1 cellular context compared by ENCODE assay signal in genomic region chr10:99395750-99396445, GRCh38.
A peak's percentile ranks its signal among the peaks of the same experiment; 100 is the strongest.
TF ChIP-seq lines count a peak whose summit lies in the region.

No MANE protein-coding gene starts in this region.

TF ChIP-seq in HepG2, 621 proteins besides CTCF, POLR2A, EP300 and RAD21 (continued from another document and continues in another):
- TF ChIP-seq, protein P1, sequence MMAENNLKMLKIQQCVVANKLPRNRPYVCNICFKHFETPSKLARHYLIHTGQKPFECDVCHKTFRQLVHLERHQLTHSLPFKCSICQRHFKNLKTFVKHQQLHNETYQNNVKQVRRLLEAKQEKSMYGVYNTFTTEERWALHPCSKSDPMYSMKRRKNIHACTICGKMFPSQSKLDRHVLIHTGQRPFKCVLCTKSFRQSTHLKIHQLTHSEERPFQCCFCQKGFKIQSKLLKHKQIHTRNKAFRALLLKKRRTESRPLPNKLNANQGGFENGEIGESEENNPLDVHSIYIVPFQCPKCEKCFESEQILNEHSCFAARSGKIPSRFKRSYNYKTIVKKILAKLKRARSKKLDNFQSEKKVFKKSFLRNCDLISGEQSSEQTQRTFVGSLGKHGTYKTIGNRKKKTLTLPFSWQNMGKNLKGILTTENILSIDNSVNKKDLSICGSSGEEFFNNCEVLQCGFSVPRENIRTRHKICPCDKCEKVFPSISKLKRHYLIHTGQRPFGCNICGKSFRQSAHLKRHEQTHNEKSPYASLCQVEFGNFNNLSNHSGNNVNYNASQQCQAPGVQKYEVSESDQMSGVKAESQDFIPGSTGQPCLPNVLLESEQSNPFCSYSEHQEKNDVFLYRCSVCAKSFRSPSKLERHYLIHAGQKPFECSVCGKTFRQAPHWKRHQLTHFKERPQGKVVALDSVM (CRISPR knock-in tag; IDR thresholded peaks at IDR 0.05), result peak; percentile 54; the same call in 1 of the 2 replicates
- no peak for TF ChIP-seq TBL1XR1 (IDR thresholded peaks at IDR 0.05; ENCODE audit: borderline replicate concordance, low read length, partially characterized antibody)
- TF ChIP-seq SMYD3 (CRISPR knock-in tag; IDR thresholded peaks at IDR 0.05), result peak; percentile 93
- peak; percentile 86; the same call in 1 of the 2 replicates for TF ChIP-seq GATA4 (IDR thresholded peaks at IDR 0.05; ENCODE audit: borderline replicate concordance, low read depth)
- TF ChIP-seq ELF3 (CRISPR knock-in tag; IDR thresholded peaks at IDR 0.05), result peak; percentile 82
- TF ChIP-seq NFYB (CRISPR knock-in tag; IDR thresholded peaks at IDR 0.05), result no peak
- 0 out of 2 replicates have a peak, but pooled peaks have one; percentile 59 for TF ChIP-seq NFKBIZ (CRISPR knock-in tag; IDR thresholded peaks at IDR 0.05)
- TF ChIP-seq, protein P2, sequence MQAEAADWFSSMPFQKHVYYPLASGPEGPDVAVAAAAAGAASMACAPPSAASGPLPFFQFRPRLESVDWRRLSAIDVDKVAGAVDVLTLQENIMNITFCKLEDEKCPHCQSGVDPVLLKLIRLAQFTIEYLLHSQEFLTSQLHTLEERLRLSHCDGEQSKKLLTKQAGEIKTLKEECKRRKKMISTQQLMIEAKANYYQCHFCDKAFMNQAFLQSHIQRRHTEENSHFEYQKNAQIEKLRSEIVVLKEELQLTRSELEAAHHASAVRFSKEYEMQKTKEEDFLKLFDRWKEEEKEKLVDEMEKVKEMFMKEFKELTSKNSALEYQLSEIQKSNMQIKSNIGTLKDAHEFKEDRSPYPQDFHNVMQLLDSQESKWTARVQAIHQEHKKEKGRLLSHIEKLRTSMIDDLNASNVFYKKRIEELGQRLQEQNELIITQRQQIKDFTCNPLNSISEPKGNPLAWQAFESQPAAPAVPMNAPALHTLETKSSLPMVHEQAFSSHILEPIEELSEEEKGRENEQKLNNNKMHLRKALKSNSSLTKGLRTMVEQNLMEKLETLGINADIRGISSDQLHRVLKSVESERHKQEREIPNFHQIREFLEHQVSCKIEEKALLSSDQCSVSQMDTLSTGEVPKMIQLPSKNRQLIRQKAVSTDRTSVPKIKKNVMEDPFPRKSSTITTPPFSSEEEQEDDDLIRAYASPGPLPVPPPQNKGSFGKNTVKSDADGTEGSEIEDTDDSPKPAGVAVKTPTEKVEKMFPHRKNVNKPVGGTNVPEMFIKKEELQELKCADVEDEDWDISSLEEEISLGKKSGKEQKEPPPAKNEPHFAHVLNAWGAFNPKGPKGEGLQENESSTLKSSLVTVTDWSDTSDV (CRISPR knock-in tag; IDR thresholded peaks at IDR 0.05), result no peak; the same call in 1 of the 2 replicates
- no peak for TF ChIP-seq KDM5B (CRISPR knock-in tag; IDR thresholded peaks at IDR 0.05; ENCODE audit: borderline replicate concordance)
- TF ChIP-seq ZNF441 (CRISPR knock-in tag; IDR thresholded peaks at IDR 0.05; ENCODE audit: borderline replicate concordance), result peak; percentile 82; the same call in 1 of the 2 replicates
- TF ChIP-seq, protein P3, sequence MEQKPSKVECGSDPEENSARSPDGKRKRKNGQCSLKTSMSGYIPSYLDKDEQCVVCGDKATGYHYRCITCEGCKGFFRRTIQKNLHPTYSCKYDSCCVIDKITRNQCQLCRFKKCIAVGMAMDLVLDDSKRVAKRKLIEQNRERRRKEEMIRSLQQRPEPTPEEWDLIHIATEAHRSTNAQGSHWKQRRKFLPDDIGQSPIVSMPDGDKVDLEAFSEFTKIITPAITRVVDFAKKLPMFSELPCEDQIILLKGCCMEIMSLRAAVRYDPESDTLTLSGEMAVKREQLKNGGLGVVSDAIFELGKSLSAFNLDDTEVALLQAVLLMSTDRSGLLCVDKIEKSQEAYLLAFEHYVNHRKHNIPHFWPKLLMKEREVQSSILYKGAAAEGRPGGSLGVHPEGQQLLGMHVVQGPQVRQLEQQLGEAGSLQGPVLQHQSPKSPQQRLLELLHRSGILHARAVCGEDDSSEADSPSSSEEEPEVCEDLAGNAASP (CRISPR knock-in tag; IDR thresholded peaks at IDR 0.05; ENCODE audit: borderline replicate concordance), result peak; percentile 70; the same call in 1 of the 2 replicates
- no peak for TF ChIP-seq LCORL (IDR thresholded peaks at IDR 0.05)
- peak; percentile 82 for TF ChIP-seq LCORL (CRISPR knock-in tag; IDR thresholded peaks at IDR 0.05)
- no peak for TF ChIP-seq CREB1 (IDR thresholded peaks at IDR 0.05)
- peak; percentile 71; the same call in 1 of the 2 replicates for TF ChIP-seq CREB1 (CRISPR knock-in tag; IDR thresholded peaks at IDR 0.05)
- TF ChIP-seq, protein P4, sequence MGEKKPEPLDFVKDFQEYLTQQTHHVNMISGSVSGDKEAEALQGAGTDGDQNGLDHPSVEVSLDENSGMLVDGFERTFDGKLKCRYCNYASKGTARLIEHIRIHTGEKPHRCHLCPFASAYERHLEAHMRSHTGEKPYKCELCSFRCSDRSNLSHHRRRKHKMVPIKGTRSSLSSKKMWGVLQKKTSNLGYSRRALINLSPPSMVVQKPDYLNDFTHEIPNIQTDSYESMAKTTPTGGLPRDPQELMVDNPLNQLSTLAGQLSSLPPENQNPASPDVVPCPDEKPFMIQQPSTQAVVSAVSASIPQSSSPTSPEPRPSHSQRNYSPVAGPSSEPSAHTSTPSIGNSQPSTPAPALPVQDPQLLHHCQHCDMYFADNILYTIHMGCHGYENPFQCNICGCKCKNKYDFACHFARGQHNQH (CRISPR knock-in tag; IDR thresholded peaks at IDR 0.05), result peak; percentile 82
- peak; percentile 55; the same call in 1 of the 2 replicates for TF ChIP-seq ZNF275 (CRISPR knock-in tag; IDR thresholded peaks at IDR 0.05; ENCODE audit: borderline replicate concordance)
- no peak for TF ChIP-seq GABPA (IDR thresholded peaks at IDR 0.05; ENCODE audit: low read depth, low read length)
- TF ChIP-seq GABPA (CRISPR knock-in tag; IDR thresholded peaks at IDR 0.05; ENCODE audit: low read depth), result peak; percentile 42
- TF ChIP-seq PCBP2 (optimal IDR thresholded peaks at IDR 0.05; ENCODE audit: low read depth, low read length, poor library complexity, severe bottlenecking), result no peak
- TF ChIP-seq ZNF710 (CRISPR knock-in tag; IDR thresholded peaks at IDR 0.05; ENCODE audit: borderline replicate concordance), result peak; percentile 81; the same call in 1 of the 2 replicates
- TF ChIP-seq, protein P5, sequence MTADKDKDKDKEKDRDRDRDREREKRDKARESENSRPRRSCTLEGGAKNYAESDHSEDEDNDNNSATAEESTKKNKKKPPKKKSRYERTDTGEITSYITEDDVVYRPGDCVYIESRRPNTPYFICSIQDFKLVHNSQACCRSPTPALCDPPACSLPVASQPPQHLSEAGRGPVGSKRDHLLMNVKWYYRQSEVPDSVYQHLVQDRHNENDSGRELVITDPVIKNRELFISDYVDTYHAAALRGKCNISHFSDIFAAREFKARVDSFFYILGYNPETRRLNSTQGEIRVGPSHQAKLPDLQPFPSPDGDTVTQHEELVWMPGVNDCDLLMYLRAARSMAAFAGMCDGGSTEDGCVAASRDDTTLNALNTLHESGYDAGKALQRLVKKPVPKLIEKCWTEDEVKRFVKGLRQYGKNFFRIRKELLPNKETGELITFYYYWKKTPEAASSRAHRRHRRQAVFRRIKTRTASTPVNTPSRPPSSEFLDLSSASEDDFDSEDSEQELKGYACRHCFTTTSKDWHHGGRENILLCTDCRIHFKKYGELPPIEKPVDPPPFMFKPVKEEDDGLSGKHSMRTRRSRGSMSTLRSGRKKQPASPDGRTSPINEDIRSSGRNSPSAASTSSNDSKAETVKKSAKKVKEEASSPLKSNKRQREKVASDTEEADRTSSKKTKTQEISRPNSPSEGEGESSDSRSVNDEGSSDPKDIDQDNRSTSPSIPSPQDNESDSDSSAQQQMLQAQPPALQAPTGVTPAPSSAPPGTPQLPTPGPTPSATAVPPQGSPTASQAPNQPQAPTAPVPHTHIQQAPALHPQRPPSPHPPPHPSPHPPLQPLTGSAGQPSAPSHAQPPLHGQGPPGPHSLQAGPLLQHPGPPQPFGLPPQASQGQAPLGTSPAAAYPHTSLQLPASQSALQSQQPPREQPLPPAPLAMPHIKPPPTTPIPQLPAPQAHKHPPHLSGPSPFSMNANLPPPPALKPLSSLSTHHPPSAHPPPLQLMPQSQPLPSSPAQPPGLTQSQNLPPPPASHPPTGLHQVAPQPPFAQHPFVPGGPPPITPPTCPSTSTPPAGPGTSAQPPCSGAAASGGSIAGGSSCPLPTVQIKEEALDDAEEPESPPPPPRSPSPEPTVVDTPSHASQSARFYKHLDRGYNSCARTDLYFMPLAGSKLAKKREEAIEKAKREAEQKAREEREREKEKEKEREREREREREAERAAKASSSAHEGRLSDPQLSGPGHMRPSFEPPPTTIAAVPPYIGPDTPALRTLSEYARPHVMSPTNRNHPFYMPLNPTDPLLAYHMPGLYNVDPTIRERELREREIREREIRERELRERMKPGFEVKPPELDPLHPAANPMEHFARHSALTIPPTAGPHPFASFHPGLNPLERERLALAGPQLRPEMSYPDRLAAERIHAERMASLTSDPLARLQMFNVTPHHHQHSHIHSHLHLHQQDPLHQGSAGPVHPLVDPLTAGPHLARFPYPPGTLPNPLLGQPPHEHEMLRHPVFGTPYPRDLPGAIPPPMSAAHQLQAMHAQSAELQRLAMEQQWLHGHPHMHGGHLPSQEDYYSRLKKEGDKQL (CRISPR knock-in tag; IDR thresholded peaks at IDR 0.05; ENCODE audit: low read depth), result peak; percentile 75; the same call in 1 of the 2 replicates
- TF ChIP-seq, protein P6, sequence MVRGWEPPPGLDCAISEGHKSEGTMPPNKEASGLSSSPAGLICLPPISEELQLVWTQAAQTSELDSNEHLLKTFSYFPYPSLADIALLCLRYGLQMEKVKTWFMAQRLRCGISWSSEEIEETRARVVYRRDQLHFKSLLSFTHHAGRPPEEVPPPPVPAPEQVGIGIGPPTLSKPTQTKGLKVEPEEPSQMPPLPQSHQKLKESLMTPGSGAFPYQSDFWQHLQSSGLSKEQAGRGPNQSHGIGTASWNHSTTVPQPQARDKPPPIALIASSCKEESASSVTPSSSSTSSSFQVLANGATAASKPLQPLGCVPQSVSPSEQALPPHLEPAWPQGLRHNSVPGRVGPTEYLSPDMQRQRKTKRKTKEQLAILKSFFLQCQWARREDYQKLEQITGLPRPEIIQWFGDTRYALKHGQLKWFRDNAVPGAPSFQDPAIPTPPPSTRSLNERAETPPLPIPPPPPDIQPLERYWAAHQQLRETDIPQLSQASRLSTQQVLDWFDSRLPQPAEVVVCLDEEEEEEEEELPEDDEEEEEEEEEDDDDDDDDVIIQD (CRISPR knock-in tag; IDR thresholded peaks at IDR 0.05; ENCODE audit: low read depth), result peak; percentile 89
- TF ChIP-seq TBX3 (IDR thresholded peaks at IDR 0.05; ENCODE audit: borderline replicate concordance), result peak; percentile 81; the same call in 1 of the 2 replicates
- TF ChIP-seq, protein P7, sequence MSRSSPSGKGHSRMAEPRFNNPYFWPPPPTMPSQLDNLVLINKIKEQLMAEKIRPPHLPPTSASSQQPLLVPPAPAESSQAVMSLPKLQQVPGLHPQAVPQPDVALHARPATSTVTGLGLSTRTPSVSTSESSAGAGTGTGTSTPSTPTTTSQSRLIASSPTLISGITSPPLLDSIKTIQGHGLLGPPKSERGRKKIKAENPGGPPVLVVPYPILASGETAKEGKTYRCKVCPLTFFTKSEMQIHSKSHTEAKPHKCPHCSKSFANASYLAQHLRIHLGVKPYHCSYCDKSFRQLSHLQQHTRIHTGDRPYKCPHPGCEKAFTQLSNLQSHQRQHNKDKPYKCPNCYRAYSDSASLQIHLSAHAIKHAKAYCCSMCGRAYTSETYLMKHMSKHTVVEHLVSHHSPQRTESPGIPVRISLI (CRISPR knock-in tag; IDR thresholded peaks at IDR 0.05; ENCODE audit: borderline replicate concordance), result peak; percentile 90
- TF ChIP-seq MIXL1 (CRISPR knock-in tag; IDR thresholded peaks at IDR 0.05), result peak; percentile 88
- no peak for TF ChIP-seq MAF1 (CRISPR knock-in tag; IDR thresholded peaks at IDR 0.05; ENCODE audit: borderline replicate concordance)
- peak; percentile 85 for TF ChIP-seq TGIF2 (CRISPR knock-in tag; IDR thresholded peaks at IDR 0.05)
- TF ChIP-seq ARID4A (CRISPR knock-in tag; IDR thresholded peaks at IDR 0.05; ENCODE audit: borderline replicate concordance), result peak; percentile 74; the same call in 1 of the 2 replicates
- no peak for TF ChIP-seq PAF1 (CRISPR knock-in tag; IDR thresholded peaks at IDR 0.05)
- peak; percentile 75 for TF ChIP-seq HHEX (CRISPR knock-in tag; IDR thresholded peaks at IDR 0.05)
